ENCODE assay signal across 8 cellular contexts in the genomic region with DNA sequence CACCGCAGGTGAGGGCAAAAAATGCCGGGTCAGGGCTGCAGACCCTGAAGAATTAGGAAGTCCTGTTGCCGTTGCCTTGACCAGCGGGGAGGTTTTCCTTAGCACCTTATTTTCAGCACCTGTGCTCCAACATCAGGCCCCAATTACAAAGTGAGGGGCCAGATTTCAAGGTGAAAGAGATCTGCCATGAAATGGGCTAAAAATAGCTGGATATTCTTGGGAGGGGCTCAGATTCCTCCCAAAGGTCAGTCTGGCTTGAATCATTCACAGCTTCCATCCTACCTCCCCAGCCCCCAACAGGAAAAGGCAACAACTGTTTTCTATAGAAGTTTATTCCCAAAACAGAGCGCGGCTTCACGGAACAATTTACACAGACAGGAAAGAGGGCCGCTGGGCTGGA. TPM values are rescaled to one million over a fixed set of nuclear protein-coding genes. Genes with fewer than 3 reads are reported as not detected.
DNase-seq lines count a peak whose midpoint lies in the region; ATAC-seq and TF ChIP-seq lines count a peak whose summit lies in the region.

No MANE protein-coding gene starts in this region.

- no peaks in the 10 kb centered on the region; the same call in 1 of the 2 replicates for H3K27me3 Mint-ChIP-seq in HFFc6 (ENCODE audit: insufficient read depth)
- no peaks in the 10 kb centered on the region for H3K27me3 Mint-ChIP-seq in activated T-helper 17 cell treated with anti-CD3 and anti-CD28 coated beads, Interleukin-2, amount 50 U/mL, for 72 hours

- peaks cover 27% of the 10 kb centered on the region for H3K4me1 Mint-ChIP-seq in HFFc6 (ENCODE audit: low read depth)
- peaks cover 8% of the 10 kb centered on the region for H3K4me1 Mint-ChIP-seq in activated T-helper 17 cell treated with anti-CD3 and anti-CD28 coated beads, Interleukin-2, amount 50 U/mL, for 72 hours

- H3K9me3 Mint-ChIP-seq in HFFc6: no peaks in the 10 kb centered on the region
- no peaks in the 10 kb centered on the region for H3K9me3 Mint-ChIP-seq in activated T-helper 17 cell treated with anti-CD3 and anti-CD28 coated beads, Interleukin-2, amount 50 U/mL, for 72 hours

- peak overlapping the region; percentile 81 for H3K27ac Mint-ChIP-seq in HFFc6
- no peak overlapping the region for H3K27ac Mint-ChIP-seq in activated T-helper 17 cell treated with anti-CD3 and anti-CD28 coated beads, Interleukin-2, amount 50 U/mL, for 72 hours

- intact Hi-C loops in spleen (cut with DNase I; ENCODE audit: low total_unique reads): no loop called here

- peak overlapping the region; percentile 53 for H3K4me3 ChIP-seq in iPS-18a (ENCODE audit: low read length)
- peak overlapping the region; percentile 73 to 98 (median 87) for H3K4me3 ChIP-seq in spleen

- peak overlapping the region; percentile 61 for H3K9ac ChIP-seq in iPS-18a (ENCODE audit: low read length)

- peaks cover 20% of the 10 kb centered on the region for H3K36me3 ChIP-seq in iPS-18a (ENCODE audit: control insufficient read depth, low read depth, low read length)
- peaks cover 0 to 27% (median 9%) of the 10 kb centered on the region in 6 donors for H3K36me3 ChIP-seq in spleen

- H3K9me3 ChIP-seq in iPS-18a (ENCODE audit: control insufficient read depth, low read depth, low read length): no peaks in the 10 kb centered on the region
- H3K9me3 ChIP-seq in spleen: no peaks in the 10 kb centered on the region

- no peak for TF ChIP-seq POLR2A in spleen (IDR thresholded peaks at IDR 0.05)

- TF ChIP-seq CTCF in HFFc6 (IDR thresholded peaks at IDR 0.05): no peak
- TF ChIP-seq CTCF in spleen (IDR thresholded peaks at IDR 0.05 in 8 of 11, conservative IDR thresholded peaks at IDR 0.05 in 3 of 11): no peak

- H3K4me3 Mint-ChIP-seq in HFFc6: peak overlapping the region; percentile 90
- H3K4me3 Mint-ChIP-seq in activated T-helper 17 cell treated with anti-CD3 and anti-CD28 coated beads, Interleukin-2, amount 50 U/mL, for 72 hours: peak overlapping the region; percentile 77

- DNase-seq in HFFc6 (no peak), spleen (no peak), SKM-1 treated with dmso at 0.1 percent for 144 hours (lab: John Stamatoyannopoulos, UW; ENCODE audit: unreplicated experiment) (no peak), NCI-H524 (lab: John Stamatoyannopoulos, UW) (no peak), kidney glomerular epithelial cell (lab: John Stamatoyannopoulos, UW) (no peak)

- 23 to 39% (median 33%) methylated on average over 6 to 8 of the region's 8 CpGs for WGBS in spleen, 5 donors

- H3K27me3 ChIP-seq in iPS-18a (ENCODE audit: control insufficient read depth, insufficient read depth, low read length) (no peaks in the 10 kb centered on the region), spleen (replicated peaks in 1 of 7) (peaks cover 0 to 3% (median 0%) of the 10 kb centered on the region in 7 donors)

- ATAC-seq in activated T-helper 17 cell treated with anti-CD3 and anti-CD28 coated beads, Interleukin-2, amount 50 U/mL, for 72 hours (replicated peaks): no peak
- ATAC-seq in GM18517 (IDR thresholded peaks at IDR 0.05; ENCODE audit: unreplicated experiment): no peak

- H3K27ac ChIP-seq in iPS-18a (ENCODE audit: low read length): no peak overlapping the region
- peak overlapping the region in 6 of 8 donors; percentile 79 to 88 (median 82) for H3K27ac ChIP-seq in spleen

- peaks cover 16% of the 10 kb centered on the region for H3K4me1 ChIP-seq in iPS-18a (ENCODE audit: control insufficient read depth, low read depth, low read length)
- H3K4me1 ChIP-seq in spleen: peaks cover 10 to 37% (median 27%) of the 10 kb centered on the region in 6 donors

- peaks cover 5% of the 10 kb centered on the region for H3K36me3 Mint-ChIP-seq in HFFc6 (ENCODE audit: low read depth)
- H3K36me3 Mint-ChIP-seq in activated T-helper 17 cell treated with anti-CD3 and anti-CD28 coated beads, Interleukin-2, amount 50 U/mL, for 72 hours (ENCODE audit: low read depth): peaks cover 25% of the 10 kb centered on the region

RNA-seq across cellular contexts. Expression of gene SLC26A6, which starts 0.9 kb away (rescaled TPM):
- 10 to 100 TPM; 15.1 to 19.6 (median 17.5) TPM for total RNA-seq in HFFc6 (2021; fragmentation: NEBNext Ultra II Directional; extraction: Animal tissue kit (Norgen Biotek cat#: 25700))
- total RNA-seq in activated T-helper 17 cell treated with anti-CD3 and anti-CD28 coated beads, Interleukin-2, amount 50 U/mL, for 72 hours: 10 to 100 TPM; 34.9 to 37.6 TPM
- 10 to 100 TPM; 18.0 to 59.7 (median 23.1) TPM for total RNA-seq in spleen
- 10 to 100 TPM in 2 of 3 donors, 1 to 10 TPM in 1; 8.5 to 21.6 (median 17.1) TPM for polyA plus RNA-seq in spleen

RNA-seq across cellular contexts. Expression of gene TMEM89, which starts 14.6 kb away (rescaled TPM):
- total RNA-seq in HFFc6 (2021; fragmentation: NEBNext Ultra II Directional; extraction: Animal tissue kit (Norgen Biotek cat#: 25700)): under 1 TPM in 1 of 6 experiments, not detected in 5; 0.25 TPM
- 1 to 10 TPM; 1.0 to 1.1 TPM for total RNA-seq in activated T-helper 17 cell treated with anti-CD3 and anti-CD28 coated beads, Interleukin-2, amount 50 U/mL, for 72 hours
- total RNA-seq in spleen: not detected
- polyA plus RNA-seq in spleen: under 1 TPM in 2 of 3 donors, not detected in 1; 0.42 to 0.46 TPM

RNA-seq across cellular contexts. Expression of gene CELSR3, which starts 26.5 kb away (rescaled TPM):
- 1 to 10 TPM; 1.9 to 5.0 (median 3.4) TPM for total RNA-seq in HFFc6 (2021; fragmentation: NEBNext Ultra II Directional; extraction: Animal tissue kit (Norgen Biotek cat#: 25700))
- 10 to 100 TPM; 20.3 to 27.1 TPM for total RNA-seq in activated T-helper 17 cell treated with anti-CD3 and anti-CD28 coated beads, Interleukin-2, amount 50 U/mL, for 72 hours
- 1 to 10 TPM in 6 of 7 donors, under 1 TPM in 1; 0.56 to 2.7 (median 1.8) TPM for total RNA-seq in spleen
- polyA plus RNA-seq in spleen: 1 to 10 TPM in 2 of 3 donors, under 1 TPM in 1; 0.89 to 2.5 (median 2.0) TPM

RNA-seq across cellular contexts. Expression of gene UQCRC1, which starts 26.7 kb away (rescaled TPM):
- total RNA-seq in HFFc6 (2021; fragmentation: NEBNext Ultra II Directional; extraction: Animal tissue kit (Norgen Biotek cat#: 25700)): 100 to 1,000 TPM; 254 to 322 (median 276) TPM
- total RNA-seq in activated T-helper 17 cell treated with anti-CD3 and anti-CD28 coated beads, Interleukin-2, amount 50 U/mL, for 72 hours: 100 to 1,000 TPM; 177 to 269 TPM
- 100 to 1,000 TPM; 126 to 222 (median 130) TPM for total RNA-seq in spleen
- polyA plus RNA-seq in spleen: 100 to 1,000 TPM in 1 of 3 donors, 10 to 100 TPM in 2; 88.6 to 128 (median 92.6) TPM

RNA-seq across cellular contexts. Expression of gene COL7A1, which starts 41.0 kb away (rescaled TPM):
- total RNA-seq in HFFc6 (2021; fragmentation: NEBNext Ultra II Directional; extraction: Animal tissue kit (Norgen Biotek cat#: 25700)): 100 to 1,000 TPM in 1 of 6 experiments, 10 to 100 TPM in 5; 74.9 to 113 (median 80.8) TPM
- total RNA-seq in activated T-helper 17 cell treated with anti-CD3 and anti-CD28 coated beads, Interleukin-2, amount 50 U/mL, for 72 hours: 1 to 10 TPM; 6.1 to 6.3 TPM
- total RNA-seq in spleen: 10 to 100 TPM in 5 of 7 donors, 1 to 10 TPM in 2; 8.6 to 33.7 (median 13.5) TPM
- polyA plus RNA-seq in spleen: 100 to 1,000 TPM in 2 of 3 donors, 10 to 100 TPM in 1; 39.7 to 144 (median 110) TPM
